ENCODE assay signal across 8 cellular contexts in the genomic region with DNA sequence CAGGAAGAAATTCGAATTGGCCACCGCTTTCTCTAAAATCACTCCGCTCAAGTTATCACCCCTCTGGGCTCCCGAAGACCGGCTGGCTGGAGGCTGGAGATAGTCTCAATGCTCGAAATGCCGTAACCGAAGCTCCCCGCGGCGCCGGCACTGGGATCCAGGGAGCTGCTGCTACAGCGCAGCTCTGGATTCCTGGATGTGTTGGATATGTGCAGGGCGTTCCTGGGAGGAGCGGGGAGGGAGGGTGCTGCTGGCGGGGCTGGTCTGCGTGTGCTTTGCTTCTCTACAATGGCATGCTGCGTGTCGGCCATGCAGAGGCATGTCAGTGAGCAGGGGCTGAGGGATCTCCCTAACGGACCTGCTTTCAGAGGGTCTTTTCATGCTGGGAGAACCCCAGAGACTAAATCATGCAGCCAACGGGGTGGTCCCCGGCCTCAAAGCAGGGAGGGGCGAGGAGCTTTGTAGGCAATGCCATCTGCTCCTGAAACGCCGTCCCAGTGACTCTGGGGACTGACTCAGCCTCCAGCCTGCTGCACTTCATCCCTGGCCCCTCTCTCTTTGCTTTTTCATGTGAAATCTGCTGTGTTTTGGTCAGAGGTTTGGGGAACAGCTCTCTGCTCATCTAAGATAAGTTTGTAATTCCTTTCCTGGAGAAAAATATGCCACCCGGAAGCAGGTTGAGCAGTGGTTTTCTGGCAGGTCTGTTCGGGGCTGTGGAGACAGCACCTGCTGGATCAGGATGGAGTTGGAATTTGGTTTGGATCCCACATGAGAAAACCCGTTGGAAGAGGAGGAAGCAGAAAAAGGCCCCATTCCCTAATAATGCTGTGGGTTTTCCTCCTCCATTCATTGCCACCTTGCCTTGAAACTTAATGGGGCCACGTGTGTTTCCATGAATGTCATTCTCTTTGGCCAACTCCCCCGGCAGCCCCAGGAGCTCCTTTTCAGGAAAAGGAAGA.
DNase-seq lines count a peak whose midpoint lies in the region; ATAC-seq and TF ChIP-seq lines count a peak whose summit lies in the region.

No MANE protein-coding gene starts in this region.

- no peaks in the 10 kb centered on the region for H3K9me3 ChIP-seq in Peyer's patch
- H3K9me3 ChIP-seq in left lung = no peaks in the 10 kb centered on the region

- H3K36me3 Mint-ChIP-seq in stimulated activated naive CD8-positive, alpha-beta T cell treated with anti-CD3 and anti-CD28 coated beads, Interleukin-15, Interleukin-2, amounts not matched to agents 100 ng/mL and 50 ng/mL, for 24 hours (ENCODE audit: low read depth) = peaks cover 23% of the 10 kb centered on the region

- no peaks in the 10 kb centered on the region for H3K9me3 Mint-ChIP-seq in stimulated activated naive CD8-positive, alpha-beta T cell treated with anti-CD3 and anti-CD28 coated beads, Interleukin-15, Interleukin-2, amounts not matched to agents 100 ng/mL and 50 ng/mL, for 24 hours

- no peaks in the 10 kb centered on the region for H3K27me3 Mint-ChIP-seq in stimulated activated naive CD8-positive, alpha-beta T cell treated with anti-CD3 and anti-CD28 coated beads, Interleukin-15, Interleukin-2, amounts not matched to agents 100 ng/mL and 50 ng/mL, for 24 hours

- H3K36me3 ChIP-seq in Peyer's patch (peaks cover 0 to 7% (median 0%) of the 10 kb centered on the region in 3 donors), left lung (no peaks in the 10 kb centered on the region)

- ATAC-seq in left lung = peak; percentile 73

- no peaks in the 10 kb centered on the region for H3K27me3 ChIP-seq in Peyer's patch
- H3K27me3 ChIP-seq in left lung = no peaks in the 10 kb centered on the region

- DNase-seq in Peyer's patch (peak in 2 of 3 donors; percentile 85 to 86), left lung (peak in 1 of 2 donors; percentile 84), NOMO-1 treated with dmso at 0.1 percent for 144 hours (lab: John Stamatoyannopoulos, UW; ENCODE audit: unreplicated experiment) (no peak), foreskin melanocyte (no peak)

- peaks cover 69% of the 10 kb centered on the region for H3K4me1 Mint-ChIP-seq in stimulated activated naive CD8-positive, alpha-beta T cell treated with anti-CD3 and anti-CD28 coated beads, Interleukin-15, Interleukin-2, amounts not matched to agents 100 ng/mL and 50 ng/mL, for 24 hours (ENCODE audit: low read depth)

- TF ChIP-seq POLR2A in Peyer's patch (IDR thresholded peaks at IDR 0.05) = peak; percentile 58 to 82

- TF ChIP-seq CTCF in 22Rv1 (IDR thresholded peaks at IDR 0.05) (no peak), GM12875 (IDR thresholded peaks at IDR 0.05; ENCODE audit: borderline replicate concordance, insufficient read depth, low read depth, low read length) (no peak), Peyer's patch (IDR thresholded peaks at IDR 0.05) (no peak), left lung (IDR thresholded peaks at IDR 0.05) (no peak)

- peak overlapping the region; percentile 88 for H3K4me3 Mint-ChIP-seq in stimulated activated naive CD8-positive, alpha-beta T cell treated with anti-CD3 and anti-CD28 coated beads, Interleukin-15, Interleukin-2, amounts not matched to agents 100 ng/mL and 50 ng/mL, for 24 hours

- peak overlapping the region; percentile 99 for H3K27ac Mint-ChIP-seq in stimulated activated naive CD8-positive, alpha-beta T cell treated with anti-CD3 and anti-CD28 coated beads, Interleukin-15, Interleukin-2, amounts not matched to agents 100 ng/mL and 50 ng/mL, for 24 hours

- intact Hi-C loops in left lung (cut with DNase I) = no loop called here

- H3K4me1 ChIP-seq in Peyer's patch = peaks cover 8 to 66% (median 28%) of the 10 kb centered on the region in 4 donors
- peaks cover 36 to 91% of the 10 kb centered on the region in 2 donors for H3K4me1 ChIP-seq in left lung

- H3K4me3 ChIP-seq in GM12875 (ENCODE audit: low read depth, low read length) (peak overlapping the region; percentile 78), Peyer's patch (peak overlapping the region; percentile 55 to 75 (median 64)), left lung (peak overlapping the region; percentile 37 to 48)

- H3K27ac ChIP-seq in 22Rv1 (peak overlapping the region; percentile 52), Peyer's patch (peak overlapping the region; percentile 77 to 98 (median 94)), cingulate gyrus (ENCODE audit: low read depth, low read length) (peak overlapping the region; percentile 95), left lung (peak overlapping the region; percentile 74 to 79)

Comparison
In these comparisons a context has a peak if more than half of its experiments do, and no peak if none do; other contexts are left out.
1. DNase-seq: peak in Peyer's patch (2 of 3); none in NOMO-1 treated with dmso at 0.1 percent for 144 hours (single experiment) and foreskin melanocyte (single experiment).
2. Peak in every context shown above with its lines, with median percentiles within 50 percentile points of each other: H3K27ac ChIP-seq and H3K4me3 ChIP-seq.